In the genomic region with DNA sequence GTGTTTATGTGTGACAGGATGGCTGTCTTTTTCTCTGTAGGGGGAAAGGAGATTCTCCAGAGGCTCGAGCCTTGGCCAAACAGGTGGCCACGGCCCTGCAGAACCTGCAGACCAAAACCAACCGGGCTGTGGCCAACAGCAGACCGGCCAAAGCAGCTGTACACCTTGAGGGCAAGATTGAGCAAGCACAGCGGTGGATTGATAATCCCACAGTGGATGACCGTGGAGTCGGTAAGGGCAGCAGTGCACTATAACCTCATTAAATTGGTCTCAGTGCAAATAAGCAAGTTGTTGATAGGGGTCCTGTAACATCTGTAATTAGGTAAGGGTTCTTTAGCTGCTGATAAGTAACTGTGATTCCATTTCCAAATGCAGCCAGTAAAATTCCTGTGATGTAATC, we compare ENCODE assay signal across 26 cellular contexts. TPM values are rescaled to one million over a fixed set of nuclear protein-coding genes. Genes with fewer than 3 reads are reported as not detected.
DNase-seq lines count a peak whose midpoint lies in the region; ATAC-seq and TF ChIP-seq lines count a peak whose summit lies in the region.
"Had no signal": no experiment of that assay in that cellular context is flagged by ENCODE, and none has a peak within 500 bp of the region (broad histone marks: within the 10 kb centered on the region; RNA-seq: fewer than 3 reads in every experiment).

No MANE protein-coding gene starts in this region.

- H3K4me2 ChIP-seq in GM23248 (ENCODE audit: unreplicated experiment) = no peak overlapping the region
- H3K4me2 ChIP-seq: BLaER1 had no signal

- peaks cover 93% of the 10 kb centered on the region for H3K79me2 ChIP-seq in GM23248 (ENCODE audit: insufficient read depth)

- no peak for ATAC-seq in activated T-cell treated with anti-CD3 and anti-CD28 coated beads, Interleukin-2, amount 50 U/mL, for 4 hours
- no peak for ATAC-seq in WTC11
- no peak for ATAC-seq in memory B cell (ENCODE audit: low read depth)
- ATAC-seq in stimulated activated memory B cell treated with anti-CD40 and anti-IgM and Interleukin-4, amounts not matched to agents 10 μg/mL and 1 μg/mL and 100 μg/mL, for 72 hours = no peak

- no peak overlapping the region for H3K4me3 Mint-ChIP-seq in activated T-cell treated with anti-CD3 and anti-CD28 coated beads, Interleukin-2, amount 50 U/mL, for 24 hours
- H3K4me3 Mint-ChIP-seq in activated T-cell treated with anti-CD3 and anti-CD28 coated beads, Interleukin-2, amount 50 U/mL, for 4 hours = no peak overlapping the region
- H3K4me3 Mint-ChIP-seq in WTC11 = no peak overlapping the region
- no peak overlapping the region for H3K4me3 Mint-ChIP-seq in memory B cell
- H3K4me3 Mint-ChIP-seq in stimulated activated memory B cell treated with anti-CD40 and anti-IgM and Interleukin-4, amounts not matched to agents 10 μg/mL and 1 μg/mL and 100 μg/mL, for 72 hours = no peak overlapping the region
- H3K4me3 Mint-ChIP-seq: CD4-positive, alpha-beta T cell had no signal

- DNase-seq in activated T-cell treated with anti-CD3 and anti-CD28 coated beads, Interleukin-2, amount 50 U/mL, for 24 hours = no peak
- DNase-seq in activated T-cell treated with anti-CD3 and anti-CD28 coated beads, Interleukin-2, amount 50 U/mL, for 4 hours = no peak
- DNase-seq in WTC11 (ENCODE audit: low spot score) (no peak), memory B cell (ENCODE audit: low spot score in 2 of 2) (no peak), GM23248 (no peak), substantia nigra (lab: John Stamatoyannopoulos, UW) (no peak)
- no peak for DNase-seq in stimulated activated CD4-positive, alpha-beta T cell treated with anti-CD3 and anti-CD28 coated beads, Interleukin-15, amount 100 ng/mL, for 24 hours
- DNase-seq: ACHN; Caco-2; CD4-positive, alpha-beta T cell; DMS 273 treated with DMSO at 0.1 percent for 48 hours; DMS79 treated with DMSO at 0.1 percent for 48 hours; Karpas-422; NCI-H1417 treated with DMSO at 0.1 percent for 48 hours; NCI-H2029; NCI-H226; NCI-H510A treated with DMSO at 0.1 percent for 48 hours; NCI-H774; NK-92 treated with Interleukin-12 subunit alpha and Interleukin-12 subunit beta, amount 100 ng/mL, for 24 hours; SHP77 treated with DMSO at 0.1 percent for 48 hours had no signal

- no peaks in the 10 kb centered on the region for H3K9me3 ChIP-seq in GM23248 (ENCODE audit: low read depth)
- H3K9me3 ChIP-seq: BLaER1, Caco-2, HAP-1 had no signal

- no peaks in the 10 kb centered on the region for H3K27me3 ChIP-seq in GM23248 (replicated peaks; ENCODE audit: insufficient read depth)
- H3K27me3 ChIP-seq: BLaER1 had no signal

- H3K27ac Mint-ChIP-seq in activated T-cell treated with anti-CD3 and anti-CD28 coated beads, Interleukin-2, amount 50 U/mL, for 24 hours = peak overlapping the region; percentile 31
- H3K27ac Mint-ChIP-seq in WTC11 = peak overlapping the region; percentile 69
- peak overlapping the region; percentile 38 for H3K27ac Mint-ChIP-seq in memory B cell
- peak overlapping the region; percentile 17 for H3K27ac Mint-ChIP-seq in stimulated activated memory B cell treated with anti-CD40 and anti-IgM and Interleukin-4, amounts not matched to agents 10 μg/mL and 1 μg/mL and 100 μg/mL, for 72 hours
- H3K27ac Mint-ChIP-seq: CD4-positive, alpha-beta T cell had no signal

- H3K36me3 Mint-ChIP-seq in activated T-cell treated with anti-CD3 and anti-CD28 coated beads, Interleukin-2, amount 50 U/mL, for 24 hours (ENCODE audit: low read depth) = peaks cover 69% of the 10 kb centered on the region
- peaks cover 42% of the 10 kb centered on the region for H3K36me3 Mint-ChIP-seq in activated T-cell treated with anti-CD3 and anti-CD28 coated beads, Interleukin-2, amount 50 U/mL, for 4 hours (ENCODE audit: insufficient read depth)
- H3K36me3 Mint-ChIP-seq in WTC11 (peaks cover 78% of the 10 kb centered on the region), memory B cell (peaks cover 46% of the 10 kb centered on the region)
- H3K36me3 Mint-ChIP-seq in stimulated activated memory B cell treated with anti-CD40 and anti-IgM and Interleukin-4, amounts not matched to agents 10 μg/mL and 1 μg/mL and 100 μg/mL, for 72 hours = peaks cover 64% of the 10 kb centered on the region

- H3K27me3 Mint-ChIP-seq in activated T-cell treated with anti-CD3 and anti-CD28 coated beads, Interleukin-2, amount 50 U/mL, for 24 hours = no peaks in the 10 kb centered on the region
- H3K27me3 Mint-ChIP-seq in activated T-cell treated with anti-CD3 and anti-CD28 coated beads, Interleukin-2, amount 50 U/mL, for 4 hours (ENCODE audit: low read depth) = no peaks in the 10 kb centered on the region
- H3K27me3 Mint-ChIP-seq in WTC11 (ENCODE audit: low read depth) (no peaks in the 10 kb centered on the region), memory B cell (no peaks in the 10 kb centered on the region)
- H3K27me3 Mint-ChIP-seq in stimulated activated memory B cell treated with anti-CD40 and anti-IgM and Interleukin-4, amounts not matched to agents 10 μg/mL and 1 μg/mL and 100 μg/mL, for 72 hours = no peaks in the 10 kb centered on the region
- H3K27me3 Mint-ChIP-seq: CD4-positive, alpha-beta T cell had no signal

- POLR2A ChIA-PET in WTC11 (lab: Charles Lee) = no interaction called here

- H3K4me1 Mint-ChIP-seq in activated T-cell treated with anti-CD3 and anti-CD28 coated beads, Interleukin-2, amount 50 U/mL, for 24 hours (ENCODE audit: low read depth) = peaks cover 5% of the 10 kb centered on the region
- H3K4me1 Mint-ChIP-seq in activated T-cell treated with anti-CD3 and anti-CD28 coated beads, Interleukin-2, amount 50 U/mL, for 4 hours (ENCODE audit: low read depth) = no peaks in the 10 kb centered on the region
- H3K4me1 Mint-ChIP-seq in WTC11 = no peaks in the 10 kb centered on the region
- H3K4me1 Mint-ChIP-seq in memory B cell = peaks cover 20% of the 10 kb centered on the region
- H3K4me1 Mint-ChIP-seq in stimulated activated memory B cell treated with anti-CD40 and anti-IgM and Interleukin-4, amounts not matched to agents 10 μg/mL and 1 μg/mL and 100 μg/mL, for 72 hours = peaks cover 30% of the 10 kb centered on the region

- H3K9me3 Mint-ChIP-seq in activated T-cell treated with anti-CD3 and anti-CD28 coated beads, Interleukin-2, amount 50 U/mL, for 24 hours = no peaks in the 10 kb centered on the region
- H3K9me3 Mint-ChIP-seq in activated T-cell treated with anti-CD3 and anti-CD28 coated beads, Interleukin-2, amount 50 U/mL, for 4 hours = no peaks in the 10 kb centered on the region
- H3K9me3 Mint-ChIP-seq in WTC11 (no peaks in the 10 kb centered on the region), memory B cell (no peaks in the 10 kb centered on the region)
- H3K9me3 Mint-ChIP-seq in stimulated activated memory B cell treated with anti-CD40 and anti-IgM and Interleukin-4, amounts not matched to agents 10 μg/mL and 1 μg/mL and 100 μg/mL, for 72 hours = no peaks in the 10 kb centered on the region
- H3K9me3 Mint-ChIP-seq: CD4-positive, alpha-beta T cell had no signal

- H3K36me3 ChIP-seq in GM23248 (ENCODE audit: low read depth) = peaks cover 91% of the 10 kb centered on the region

- 92% methylated on average over 7 of the region's 7 CpGs for WGBS in GM23248 (ENCODE audit: low coverage in 1 of 2, low lambda C conversion rate in 2 of 2, missing lambda C conversion rate in 2 of 2), 2 experiments

- H3K9ac ChIP-seq in GM23248 = no peak overlapping the region
- H3K9ac ChIP-seq: BLaER1 had no signal

- no peak overlapping the region for H3K27ac ChIP-seq in GM23248
- no peak overlapping the region for H3K27ac ChIP-seq in substantia nigra (ENCODE audit: low read depth, low read length, poor library complexity, severe bottlenecking)
- H3K27ac ChIP-seq: 22Rv1, BLaER1, RWPE1, SK-N-MC had no signal

- no peak overlapping the region for H3K4me3 ChIP-seq in GM23248
- H3K4me3 ChIP-seq: BLaER1, HAP-1, SK-N-MC had no signal

- no peaks in the 10 kb centered on the region for H3K9me2 ChIP-seq in GM23248 (ENCODE audit: insufficient read depth)

- no peaks in the 10 kb centered on the region for H3K4me1 ChIP-seq in GM23248 (ENCODE audit: insufficient read depth)
- H3K4me1 ChIP-seq: Caco-2, HAP-1 had no signal

- peaks cover 47% of the 10 kb centered on the region for H3F3A ChIP-seq in GM23248 (ENCODE audit: insufficient read depth)

- in situ Hi-C loops in GM23248 (cut with MboI) = loop anchor here (25.0 kb wide), 1 partner anchor 207 kb away; no protein-coding TSS in a partner anchor

- CTCF ChIA-PET in WTC11 (lab: Charles Lee) = interaction anchor here (1.2 to 2.2 kb wide), 2 partner anchors 13 to 138 kb away, joined by 5 read pairs; no protein-coding TSS in a partner anchor

- H2AFZ ChIP-seq in GM23248 = no peak overlapping the region

- H4K20me1 ChIP-seq in GM23248 (ENCODE audit: insufficient read depth) = no peaks in the 10 kb centered on the region

- no peak for TF ChIP-seq CTCF in WTC11 (IDR thresholded peaks at IDR 0.05)

TF ChIP-seq in WTC11, 78 proteins besides CTCF, POLR2A, EP300 and RAD21:
- TF ChIP-seq, protein P1, sequence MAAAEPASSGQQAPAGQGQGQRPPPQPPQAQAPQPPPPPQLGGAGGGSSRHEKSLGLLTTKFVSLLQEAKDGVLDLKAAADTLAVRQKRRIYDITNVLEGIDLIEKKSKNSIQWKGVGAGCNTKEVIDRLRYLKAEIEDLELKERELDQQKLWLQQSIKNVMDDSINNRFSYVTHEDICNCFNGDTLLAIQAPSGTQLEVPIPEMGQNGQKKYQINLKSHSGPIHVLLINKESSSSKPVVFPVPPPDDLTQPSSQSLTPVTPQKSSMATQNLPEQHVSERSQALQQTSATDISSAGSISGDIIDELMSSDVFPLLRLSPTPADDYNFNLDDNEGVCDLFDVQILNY (CRISPR knock-in tag; IDR thresholded peaks at IDR 0.05) = no peak
- TF ChIP-seq TEAD4 (CRISPR knock-in tag; IDR thresholded peaks at IDR 0.05) (no peak), ESRRA (CRISPR knock-in tag; IDR thresholded peaks at IDR 0.05; ENCODE audit: borderline replicate concordance) (no peak), NR2C2 (CRISPR knock-in tag; IDR thresholded peaks at IDR 0.05) (no peak)

RNA-seq across cellular contexts. Expression of gene AP3M1, which starts 56.4 kb away (rescaled TPM):
- total RNA-seq in activated T-cell treated with anti-CD3 and anti-CD28 coated beads, Interleukin-2, amount 50 U/mL, for 4 hours = 10 to 100 TPM; 49.8 to 56.7 (median 52.5) TPM
- total RNA-seq in WTC11 (2021) = 33.7 to 37.3 TPM (median 36.5 TPM) in 3 replicates
- total RNA-seq in GM23248 (2014; rRNA removed; shearing (Covaris generic)) = 22.4 and 35.6 TPM in 2 replicates
- 29.1 and 33.4 TPM in 2 replicates for polyA plus RNA-seq in GM23248 (2016; fragmentation: Nextera tagmentation; extraction: Ambion mirVana)

RNA-seq across cellular contexts. Expression of gene ADK, which starts 56.8 kb away (rescaled TPM):
- 10 to 100 TPM; 49.7 to 56.8 (median 56.2) TPM for total RNA-seq in activated T-cell treated with anti-CD3 and anti-CD28 coated beads, Interleukin-2, amount 50 U/mL, for 4 hours
- 30.2 to 32.7 TPM (median 32.5 TPM) in 3 replicates for total RNA-seq in WTC11 (2021)
- total RNA-seq in GM23248 (2014; rRNA removed; shearing (Covaris generic)) = 29.3 and 43.7 TPM in 2 replicates
- polyA plus RNA-seq in GM23248 (2016; fragmentation: Nextera tagmentation; extraction: Ambion mirVana) = 72.5 and 75.1 TPM in 2 replicates

Comparison
In these comparisons a context has a peak if more than half of its experiments do, and no peak if none do; other contexts are left out.
1. H3K27ac Mint-ChIP-seq: peak in every context shown above with its lines; median percentile 69 in WTC11; 38 in memory B cell; 31 in activated T-cell treated with anti-CD3 and anti-CD28 coated beads, Interleukin-2, amount 50 U/mL, for 24 hours; 17 in stimulated activated memory B cell treated with anti-CD40 and anti-IgM and Interleukin-4, amounts not matched to agents 10 μg/mL and 1 μg/mL and 100 μg/mL, for 72 hours.